ENCODE assay signal across 8 cellular contexts in the genomic region with DNA sequence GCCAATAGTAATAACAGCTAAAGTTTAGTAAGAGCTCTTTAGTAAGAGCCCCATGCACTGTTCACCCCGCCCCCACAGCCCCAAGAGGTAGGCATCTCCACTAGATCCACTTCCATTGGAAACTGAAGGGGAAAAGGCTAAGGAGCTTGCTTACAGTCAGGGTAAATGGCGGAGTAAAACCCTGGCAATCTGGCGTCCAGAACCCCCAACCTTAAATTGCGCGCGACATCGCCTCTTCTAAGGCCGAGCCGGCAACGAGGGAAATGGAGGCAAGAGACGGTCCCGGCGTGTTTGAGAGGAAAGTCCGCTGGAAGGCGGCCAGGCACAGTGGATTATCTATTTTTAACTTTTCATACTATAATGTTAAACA. TPM values are rescaled to one million over a fixed set of nuclear protein-coding genes. Genes with fewer than 3 reads are reported as not detected.
DNase-seq lines count a peak whose midpoint lies in the region; ATAC-seq and TF ChIP-seq lines count a peak whose summit lies in the region.

No MANE protein-coding gene starts in this region.

- no peaks in the 10 kb centered on the region for H3K9me3 Mint-ChIP-seq in activated naive CD4-positive, alpha-beta T cell treated with anti-CD3 and anti-CD28 coated beads, Interleukin-2, amount 10 ng/mL, durations not matched to agents 7 days and 5 days

- DNase-seq in stimulated activated naive CD4-positive, alpha-beta T cell treated with Interleukin-2 at 50 U/mL for 16 hours (lab: John Stamatoyannopoulos, UW), result peak; percentile 50
- no peak for DNase-seq in stimulated activated naive CD4-positive, alpha-beta T cell (lab: John Stamatoyannopoulos, UW)
- DNase-seq in NCI-H2171 (lab: John Stamatoyannopoulos, UW), result peak; percentile 28
- DNase-seq in activated naive CD4-positive, alpha-beta T cell treated with anti-CD3 and anti-CD28 coated beads, Interleukin-2, amount 10 ng/mL, durations not matched to agents 7 days and 5 days, result no peak
- DNase-seq in iPS DF 6.9 (ENCODE audit: low read depth, low spot score), result no peak
- DNase-seq in spleen, result no peak
- no peak for DNase-seq in C1 segment of cervical spinal cord (lab: John Stamatoyannopoulos, UW)

- peak; percentile 6 for ATAC-seq in HG02852 (IDR thresholded peaks at IDR 0.05; ENCODE audit: unreplicated experiment)

- no CpG with 5 or more reads among the region's 15 CpGs for WGBS in iPS DF 6.9 (ENCODE audit: insufficient coverage, insufficient read length)
- WGBS in spleen, 5 donors, result 0 to 1% (median 0%) methylated on average over 15 of the region's 15 CpGs

- no peak for TF ChIP-seq CTCF in spleen (IDR thresholded peaks at IDR 0.05 in 8 of 11, conservative IDR thresholded peaks at IDR 0.05 in 3 of 11)

- peaks cover 15% of the 10 kb centered on the region for H3K36me3 Mint-ChIP-seq in activated naive CD4-positive, alpha-beta T cell treated with anti-CD3 and anti-CD28 coated beads, Interleukin-2, amount 10 ng/mL, durations not matched to agents 7 days and 5 days

- peak overlapping the region; percentile 99; the same call in 1 of the 2 replicates for H3K4me3 ChIP-seq in iPS DF 6.9 (ENCODE audit: low read length)
- peak overlapping the region; percentile 71 to 92 (median 86) for H3K4me3 ChIP-seq in spleen

- CTCF ChIA-PET in activated naive CD4-positive, alpha-beta T cell treated with anti-CD3 and anti-CD28 coated beads, Interleukin-2, amount 10 ng/mL, durations not matched to agents 7 days and 5 days (lab: Charles Lee), result interaction anchor here (0.9 kb wide), 1 partner anchor 34 kb away, joined by 3 read pairs; no protein-coding TSS in a partner anchor

- H3K27me3 Mint-ChIP-seq in activated naive CD4-positive, alpha-beta T cell treated with anti-CD3 and anti-CD28 coated beads, Interleukin-2, amount 10 ng/mL, durations not matched to agents 7 days and 5 days, result no peaks in the 10 kb centered on the region

- 0 out of 2 replicates have a peak, but pooled peaks cover 1% of the 10 kb centered on the region for H3K4me1 ChIP-seq in iPS DF 6.9 (ENCODE audit: control insufficient read depth, insufficient read depth, low read length)
- peaks cover 21 to 60% (median 40%) of the 10 kb centered on the region in 6 donors for H3K4me1 ChIP-seq in spleen

- no peaks in the 10 kb centered on the region for H3K9me3 ChIP-seq in iPS DF 6.9 (ENCODE audit: control insufficient read depth, insufficient read depth, low read length)
- H3K9me3 ChIP-seq in spleen, result no peaks in the 10 kb centered on the region

- peak overlapping the region; percentile 96 for H3K4me3 Mint-ChIP-seq in activated naive CD4-positive, alpha-beta T cell treated with anti-CD3 and anti-CD28 coated beads, Interleukin-2, amount 10 ng/mL, durations not matched to agents 7 days and 5 days

- no peak for TF ChIP-seq POLR2A in spleen (IDR thresholded peaks at IDR 0.05)

- H3K27ac Mint-ChIP-seq in activated naive CD4-positive, alpha-beta T cell treated with anti-CD3 and anti-CD28 coated beads, Interleukin-2, amount 10 ng/mL, durations not matched to agents 7 days and 5 days, result peak overlapping the region; percentile 96

- H3K36me3 ChIP-seq in iPS DF 6.9 (ENCODE audit: control insufficient read depth, insufficient read depth, low read length) (no peaks in the 10 kb centered on the region; the same call in 1 of the 2 replicates), spleen (peaks cover 0 to 11% (median 7%) of the 10 kb centered on the region in 6 donors)

- H3K27me3 ChIP-seq in iPS DF 6.9 (ENCODE audit: control insufficient read depth, insufficient read depth, low read length) (no peaks in the 10 kb centered on the region), spleen (replicated peaks in 1 of 7) (no peaks in the 10 kb centered on the region)

- peaks cover 43% of the 10 kb centered on the region for H3K4me1 Mint-ChIP-seq in activated naive CD4-positive, alpha-beta T cell treated with anti-CD3 and anti-CD28 coated beads, Interleukin-2, amount 10 ng/mL, durations not matched to agents 7 days and 5 days

- H3K27ac ChIP-seq in iPS DF 6.9 (ENCODE audit: low read length) (no peak overlapping the region), spleen (peak overlapping the region; percentile 93 to 98 (median 94))

- intact Hi-C loops in spleen (cut with DNase I; ENCODE audit: low total_unique reads), result no loop called here

RNA-seq across cellular contexts. Expression of a gene that starts 0.6 kb away (rescaled TPM):
- 10 to 100 TPM; 25.3 to 41.2 (median 33.9) TPM for total RNA-seq in spleen
- 10 to 100 TPM in 1 of 3 donors, 1 to 10 TPM in 2; 8.1 to 12.5 (median 9.4) TPM for polyA plus RNA-seq in spleen

Comparison
In these comparisons a context has a peak if more than half of its experiments do, and no peak if none do; other contexts are left out.
1. DNase-seq: peak in stimulated activated naive CD4-positive, alpha-beta T cell treated with Interleukin-2 at 50 U/mL for 16 hours (single experiment) and NCI-H2171 (single experiment); none in stimulated activated naive CD4-positive, alpha-beta T cell (0 of 6), activated naive CD4-positive, alpha-beta T cell treated with anti-CD3 and anti-CD28 coated beads, Interleukin-2, amount 10 ng/mL, durations not matched to agents 7 days and 5 days (single experiment), iPS DF 6.9 (single experiment), spleen (single experiment) and C1 segment of cervical spinal cord (0 of 14).